ENCODE assay signal across 10 cellular contexts in genomic region chrX:118751950-118752783, GRCh38. TPM values are rescaled to one million over a fixed set of nuclear protein-coding genes. Genes with fewer than 3 reads are reported as not detected.
A peak's percentile ranks its signal among the peaks of the same experiment; 100 is the strongest.
DNase-seq lines count a peak whose midpoint lies in the region; ATAC-seq and TF ChIP-seq lines count a peak whose summit lies in the region.
"Had no signal": no experiment of that assay in that cellular context is flagged by ENCODE, and none has a peak within 500 bp of the region (broad histone marks: within the 10 kb centered on the region; RNA-seq: fewer than 3 reads in every experiment).

No MANE protein-coding gene starts in this region.

- CTCF ChIA-PET in CD4-positive, alpha-beta T cell (lab: Charles Lee) = no interaction called here
- CTCF ChIA-PET in activated naive CD4-positive, alpha-beta T cell treated with anti-CD3 and anti-CD28 coated beads, Interleukin-2, amount 10 ng/mL, durations not matched to agents 7 days and 5 days (lab: Charles Lee) = interaction anchor here (0.7 to 2.0 kb wide), 2 partner anchors 10 to 1571 kb away, joined by 5 read pairs; no protein-coding TSS in a partner anchor

- POLR2A ChIA-PET in CD4-positive, alpha-beta T cell (lab: Charles Lee) = no interaction called here

- H3K4me1 Mint-ChIP-seq in CD4-positive, alpha-beta T cell (ENCODE audit: low read depth) = no peaks in the 10 kb centered on the region
- H3K4me1 Mint-ChIP-seq in activated naive CD4-positive, alpha-beta T cell treated with anti-CD3 and anti-CD28 coated beads, Interleukin-2, amount 10 ng/mL, durations not matched to agents 7 days and 5 days = peaks cover 7% of the 10 kb centered on the region

- intact Hi-C loops in CD4-positive, alpha-beta T cell (cut with DNase I, micrococcal nuclease) = no loop called here
- intact Hi-C loops in sigmoid colon (cut with DNase I) = no loop called here

- no peak overlapping the region for H3K4me3 Mint-ChIP-seq in CD4-positive, alpha-beta T cell
- no peak overlapping the region for H3K4me3 Mint-ChIP-seq in activated naive CD4-positive, alpha-beta T cell treated with anti-CD3 and anti-CD28 coated beads, Interleukin-2, amount 10 ng/mL, durations not matched to agents 7 days and 5 days

- DNase-seq in epithelial cell of prostate (ENCODE audit: low read depth, low spot score) (no peak), substantia nigra (lab: John Stamatoyannopoulos, UW) (no peak), sigmoid colon (no peak)
- no peak for DNase-seq in CD4-positive, alpha-beta T cell
- DNase-seq in activated naive CD4-positive, alpha-beta T cell treated with anti-CD3 and anti-CD28 coated beads, Interleukin-2, amount 10 ng/mL, durations not matched to agents 7 days and 5 days = no peak
- DNase-seq: SW 1271 had no signal

- 72 to 86% methylated on average over 9 of the region's 9 CpGs for WGBS in sigmoid colon, 2 donors

- H3K36me3 Mint-ChIP-seq in CD4-positive, alpha-beta T cell (ENCODE audit: low read depth) = no peaks in the 10 kb centered on the region
- no peaks in the 10 kb centered on the region for H3K36me3 Mint-ChIP-seq in activated naive CD4-positive, alpha-beta T cell treated with anti-CD3 and anti-CD28 coated beads, Interleukin-2, amount 10 ng/mL, durations not matched to agents 7 days and 5 days

- peaks cover 3% of the 10 kb centered on the region for H3K27me3 Mint-ChIP-seq in CD4-positive, alpha-beta T cell
- peaks cover 9% of the 10 kb centered on the region for H3K27me3 Mint-ChIP-seq in activated naive CD4-positive, alpha-beta T cell treated with anti-CD3 and anti-CD28 coated beads, Interleukin-2, amount 10 ng/mL, durations not matched to agents 7 days and 5 days

- H3K4me1 ChIP-seq in sigmoid colon = peaks cover 0 to 22% (median 12%) of the 10 kb centered on the region in 4 donors

- peaks cover 0 to 5% (median 0%) of the 10 kb centered on the region in 4 donors for H3K36me3 ChIP-seq in sigmoid colon

- no peak overlapping the region for H3K4me3 ChIP-seq in sigmoid colon
- H3K4me3 ChIP-seq: K562 had no signal

- TF ChIP-seq CTCF in CD4-positive, alpha-beta T cell (IDR thresholded peaks at IDR 0.05) = no peak
- no peak for TF ChIP-seq CTCF in sigmoid colon (IDR thresholded peaks at IDR 0.05)

- H3K27ac ChIP-seq in epithelial cell of prostate (peak overlapping the region; percentile 50), substantia nigra (ENCODE audit: low read depth, low read length, poor library complexity, severe bottlenecking) (no peak overlapping the region), sigmoid colon (no peak overlapping the region)
- H3K27ac ChIP-seq in CD4-positive, alpha-beta T cell (ENCODE audit: low read depth, low read length) = no peak overlapping the region

- peak; percentile 71 for ATAC-seq in GM18508 (IDR thresholded peaks at IDR 0.05; ENCODE audit: insufficient read depth, unreplicated experiment)
- peak; percentile 80 for ATAC-seq in GM21529 (IDR thresholded peaks at IDR 0.05; ENCODE audit: unreplicated experiment)
- peak; percentile 67 for ATAC-seq in HG03439 (IDR thresholded peaks at IDR 0.05; ENCODE audit: unreplicated experiment)
- ATAC-seq in CD4-positive, alpha-beta T cell (ENCODE audit: poor library complexity) = no peak
- ATAC-seq: K562 had no signal

- TF ChIP-seq POLR2A in sigmoid colon (IDR thresholded peaks at IDR 0.05) = no peak

- TF ChIP-seq EP300 in sigmoid colon (IDR thresholded peaks at IDR 0.05) = no peak

- H3K27ac Mint-ChIP-seq in CD4-positive, alpha-beta T cell = no peak overlapping the region
- no peak overlapping the region for H3K27ac Mint-ChIP-seq in activated naive CD4-positive, alpha-beta T cell treated with anti-CD3 and anti-CD28 coated beads, Interleukin-2, amount 10 ng/mL, durations not matched to agents 7 days and 5 days

- no peaks in the 10 kb centered on the region for H3K27me3 ChIP-seq in CD4-positive, alpha-beta T cell (ENCODE audit: control insufficient read depth, insufficient read depth, low read length)
- H3K27me3 ChIP-seq in sigmoid colon = peaks cover 0 to 4% (median 0%) of the 10 kb centered on the region in 3 donors

- H3K9me3 Mint-ChIP-seq in CD4-positive, alpha-beta T cell = no peaks in the 10 kb centered on the region
- H3K9me3 Mint-ChIP-seq in activated naive CD4-positive, alpha-beta T cell treated with anti-CD3 and anti-CD28 coated beads, Interleukin-2, amount 10 ng/mL, durations not matched to agents 7 days and 5 days = no peaks in the 10 kb centered on the region

- no peaks in the 10 kb centered on the region for H3K9me3 ChIP-seq in CD4-positive, alpha-beta T cell (ENCODE audit: control insufficient read depth, low read length)
- H3K9me3 ChIP-seq in sigmoid colon = no peaks in the 10 kb centered on the region

RNA-seq across cellular contexts. Expression of gene IL13RA1, which starts 24.8 kb away (rescaled TPM):
- under 1 TPM; 0.69 to 0.78 TPM for total RNA-seq in CD4-positive, alpha-beta T cell
- total RNA-seq in sigmoid colon = 10 to 100 TPM; 42.1 to 57.6 (median 52.0) TPM
- polyA plus RNA-seq in sigmoid colon = 10 to 100 TPM; 33.6 to 52.4 (median 37.0) TPM

Comparison
In these comparisons a context has a peak if more than half of its experiments do, and no peak if none do; other contexts are left out.
1. RNA of gene IL13RA1, which starts 24.8 kb away (total RNA-seq): 42.1 to 57.6 TPM in sigmoid colon; 0.69 to 0.78 TPM in CD4-positive, alpha-beta T cell; every median in the first group is over 10 times any median in the second.